In genomic region chr3:47266709-47267489, GRCh38 we compare ENCODE assay signal across 8 cellular contexts. TPM values are rescaled to one million over a fixed set of nuclear protein-coding genes. Genes with fewer than 3 reads are reported as not detected.
DNase-seq lines count a peak whose midpoint lies in the region; ATAC-seq and TF ChIP-seq lines count a peak whose summit lies in the region.

No MANE protein-coding gene starts in this region.

- H3K36me3 ChIP-seq in psoas muscle (ENCODE audit: insufficient read depth in 1 of 2, low read depth in 1 of 2) (no peaks in the 10 kb centered on the region), endodermal cell (ENCODE audit: control insufficient read depth, insufficient read depth, low read length) (peaks cover 4% of the 10 kb centered on the region)

- TF ChIP-seq POLR2A in GM18505 (IDR thresholded peaks at IDR 0.05; ENCODE audit: borderline replicate concordance, extremely low read depth, insufficient read depth, insufficient read length) = no peak

- peaks cover 14% of the 10 kb centered on the region for H3K4me1 ChIP-seq in psoas muscle
- H3K4me1 ChIP-seq in endodermal cell (ENCODE audit: control insufficient read depth, insufficient read depth, low read length) = no peaks in the 10 kb centered on the region

- no peaks in the 10 kb centered on the region for H3K9me3 Mint-ChIP-seq in endodermal cell

- no peak overlapping the region for H3K27ac Mint-ChIP-seq in endodermal cell

- no peaks in the 10 kb centered on the region for H3K4me1 Mint-ChIP-seq in endodermal cell

- in situ Hi-C loops in KBM-7 (cut with MboI; ENCODE audit: low pct_unique_long_range_greater_than_20kb, low sequenced_read_pairs) = no loop called here

- DNase-seq in KBM-7 (peak; percentile 98), fibroblast of peridontal ligament (ENCODE audit: extremely low read depth) (peak; percentile 95), psoas muscle (peak; percentile 87 to 90), NCI-H1417 (lab: John Stamatoyannopoulos, UW) (no peak), endodermal cell (no peak), ecto neural progenitor cell (ENCODE audit: low spot score) (no peak)
- DNase-seq in activated CD4-positive, alpha-beta T cell treated with anti-CD3 and anti-CD28 coated beads, Interleukin-2, amount 50 U/mL, for 1 hour = peak; percentile 37

- 54 to 58% (median 57%) methylated on average over 11 of the region's 11 CpGs for WGBS in psoas muscle, 3 donors
- 93% methylated on average over 6 to 11 of the region's 11 CpGs for WGBS in endodermal cell (ENCODE audit: insufficient coverage in 1 of 2, insufficient read length in 1 of 2), 2 experiments

- intact Hi-C loops in psoas muscle (cut with DNase I) = no loop called here

- H3K27ac ChIP-seq in psoas muscle (peak overlapping the region; percentile 70), endodermal cell (ENCODE audit: low read depth, low read length) (no peak overlapping the region)

- no peak overlapping the region for H3K9ac ChIP-seq in endodermal cell (ENCODE audit: extremely low read depth, low read length, poor library complexity, severe bottlenecking)

- TF ChIP-seq CTCF in psoas muscle (IDR thresholded peaks at IDR 0.05) (no peak), endodermal cell (conservative IDR thresholded peaks at IDR 0.05) (no peak)

- no peaks in the 10 kb centered on the region for H3K9me3 ChIP-seq in psoas muscle
- H3K9me3 ChIP-seq in endodermal cell (ENCODE audit: control insufficient read depth, low read length) = no peaks in the 10 kb centered on the region

- ATAC-seq in GM18505 (IDR thresholded peaks at IDR 0.05; ENCODE audit: unreplicated experiment) (peak; percentile 70), psoas muscle (peak; percentile 93 to 95 (median 95))

- no peaks in the 10 kb centered on the region for H3K27me3 Mint-ChIP-seq in endodermal cell (ENCODE audit: insufficient read depth)

- H3K4me3 ChIP-seq in psoas muscle (no peak overlapping the region), endodermal cell (ENCODE audit: low read length) (no peak overlapping the region)

- H3K4me3 Mint-ChIP-seq in endodermal cell = no peak overlapping the region

- peaks cover 7% of the 10 kb centered on the region for H3K36me3 Mint-ChIP-seq in endodermal cell (ENCODE audit: low read depth)

- no peaks in the 10 kb centered on the region for H3K27me3 ChIP-seq in psoas muscle (ENCODE audit: insufficient read depth in 3 of 3, low read length in 2 of 3)
- H3K27me3 ChIP-seq in endodermal cell (ENCODE audit: control insufficient read depth, insufficient read depth, low read length, poor library complexity, severe bottlenecking) = no peaks in the 10 kb centered on the region

RNA-seq across cellular contexts. Expression of gene KIF9, which starts 15.7 kb away (rescaled TPM):
- total RNA-seq in psoas muscle (1 to 10 TPM; 3.5 to 5.9 (median 4.4) TPM), endodermal cell (1 to 10 TPM; 9.9 TPM)
- polyA plus RNA-seq in psoas muscle = 10 to 100 TPM in 2 of 3 donors, 1 to 10 TPM in 1; 7.7 to 15.5 (median 11.7) TPM
- 10.6 TPM for polyA plus RNA-seq in endodermal cell (2013, experiment 1 of 2)
- polyA plus RNA-seq in endodermal cell (2013, experiment 2 of 2) = 10.2 TPM

RNA-seq across cellular contexts. Expression of gene KLHL18, which starts 15.8 kb away (rescaled TPM):
- total RNA-seq in psoas muscle (10 to 100 TPM; 44.2 to 68.7 (median 53.8) TPM), endodermal cell (10 to 100 TPM; 20.7 to 28.3 TPM)
- polyA plus RNA-seq in psoas muscle = 100 to 1,000 TPM; 129 to 170 (median 162) TPM
- 14.5 TPM for polyA plus RNA-seq in endodermal cell (2013, experiment 1 of 2)
- polyA plus RNA-seq in endodermal cell (2013, experiment 2 of 2) = 16.8 TPM

Comparison
In these comparisons a context has a peak if more than half of its experiments do, and no peak if none do; other contexts are left out.
1. DNase-seq: peak in KBM-7 (single experiment), activated CD4-positive, alpha-beta T cell treated with anti-CD3 and anti-CD28 coated beads, Interleukin-2, amount 50 U/mL, for 1 hour (single experiment), fibroblast of peridontal ligament (single experiment) and psoas muscle (2 of 2); none in NCI-H1417 (0 of 3), endodermal cell (single experiment) and ecto neural progenitor cell (single experiment).